In the genomic region with DNA sequence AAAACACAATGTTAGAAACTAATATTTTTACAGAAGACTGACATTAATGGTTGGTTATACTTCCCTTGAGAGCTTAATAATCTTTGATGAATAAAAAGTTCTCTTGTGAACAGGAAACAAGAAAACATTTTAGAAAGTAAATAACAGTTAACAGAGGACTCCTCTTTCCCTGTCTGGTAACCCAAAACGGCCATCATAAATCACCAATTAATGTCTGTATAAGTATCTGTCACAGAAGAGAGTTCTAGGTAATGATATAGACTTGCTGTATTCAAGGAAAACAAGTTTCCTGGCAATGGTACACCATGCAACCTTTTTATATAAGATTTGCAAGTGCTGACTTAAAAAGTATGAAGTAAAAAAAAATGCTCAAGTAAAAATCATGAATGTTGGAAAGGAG, we compare ENCODE assay signal across 18 cellular contexts.
A peak's percentile ranks its signal among the peaks of the same experiment; 100 is the strongest.
DNase-seq lines count a peak whose midpoint lies in the region; TF ChIP-seq lines count a peak whose summit lies in the region.
"Had no signal": no experiment of that assay in that cellular context is flagged by ENCODE, and none has a peak within 500 bp of the region (broad histone marks: within the 10 kb centered on the region; RNA-seq: fewer than 3 reads in every experiment).

No MANE protein-coding gene starts in this region.

- no peaks in the 10 kb centered on the region for H3K36me3 ChIP-seq in sigmoid colon
- H3K36me3 ChIP-seq: BLaER1 treated with 17β-estradiol and CSF1 and Interleukin-3, amounts not matched to agents 10 nM and 100 nM had no signal

- no peaks in the 10 kb centered on the region for H3K4me1 ChIP-seq in sigmoid colon
- H3K4me1 ChIP-seq: BLaER1 treated with 17β-estradiol and CSF1 and Interleukin-3, amounts not matched to agents 10 nM and 100 nM had no signal

- no peak for TF ChIP-seq EP300 in sigmoid colon (IDR thresholded peaks at IDR 0.05)

- TF ChIP-seq CTCF in sigmoid colon (IDR thresholded peaks at IDR 0.05) = no peak

- peaks cover 0 to 2% (median 0%) of the 10 kb centered on the region in 3 donors for H3K27me3 ChIP-seq in sigmoid colon
- H3K27me3 ChIP-seq: BLaER1 treated with 17β-estradiol and CSF1 and Interleukin-3, amounts not matched to agents 10 nM and 100 nM had no signal

- CTCF ChIA-PET in HEK293T (lab: Yijun Ruan, JAX) = no interaction called here

- intact Hi-C loops in sigmoid colon (cut with DNase I) = no loop called here

- POLR2A ChIA-PET in HEK293T (lab: Yijun Ruan, JAX) = no interaction called here

- H3K4me3 ChIP-seq in sigmoid colon = no peak overlapping the region
- H3K4me3 ChIP-seq: BLaER1 treated with 17β-estradiol and CSF1 and Interleukin-3, amounts not matched to agents 10 nM and 100 nM had no signal

- no peak overlapping the region for H3K27ac ChIP-seq in sigmoid colon
- H3K27ac ChIP-seq: BLaER1 treated with 17β-estradiol and CSF1 and Interleukin-3, amounts not matched to agents 10 nM and 100 nM had no signal

- TF ChIP-seq POLR2A in sigmoid colon (IDR thresholded peaks at IDR 0.05) = no peak

- WGBS in sigmoid colon, 2 donors = 29 to 48% methylated on average over 1 of the region's 1 CpG

- DNase-seq in NCI-H146 (lab: John Stamatoyannopoulos, UW) = peak; percentile 47
- DNase-seq in NCI-H146 treated with DMSO at 0.1 percent for 48 hours (lab: John Stamatoyannopoulos, UW; ENCODE audit: unreplicated experiment) = no peak
- DNase-seq in HEK293T (ENCODE audit: extremely low spot score) = no peak
- DNase-seq in NCI-H2227 (lab: John Stamatoyannopoulos, UW; ENCODE audit: unreplicated experiment) = peak; percentile 56
- peak; percentile 77 for DNase-seq in left kidney (ENCODE audit: low read depth, low spot score)
- DNase-seq in SHP77 treated with DMSO at 0.1 percent for 48 hours (lab: John Stamatoyannopoulos, UW) = no peak
- no peak for DNase-seq in sigmoid colon
- DNase-seq: 8988T; ACHN; Calu3; CD4-positive, CD25-positive, alpha-beta regulatory T cell; DMS 273 treated with DMSO at 0.1 percent for 48 hours; DMS79 treated with DMSO at 0.1 percent for 48 hours; EL; GOT3; H9; IMR-90 had no signal

- no peaks in the 10 kb centered on the region for H3K9me3 ChIP-seq in sigmoid colon
- H3K9me3 ChIP-seq: BLaER1 treated with 17β-estradiol and CSF1 and Interleukin-3, amounts not matched to agents 10 nM and 100 nM had no signal

TF ChIP-seq in HEK293T, 16 proteins besides CTCF, POLR2A, EP300 and RAD21:
- TF ChIP-seq, protein P1, sequence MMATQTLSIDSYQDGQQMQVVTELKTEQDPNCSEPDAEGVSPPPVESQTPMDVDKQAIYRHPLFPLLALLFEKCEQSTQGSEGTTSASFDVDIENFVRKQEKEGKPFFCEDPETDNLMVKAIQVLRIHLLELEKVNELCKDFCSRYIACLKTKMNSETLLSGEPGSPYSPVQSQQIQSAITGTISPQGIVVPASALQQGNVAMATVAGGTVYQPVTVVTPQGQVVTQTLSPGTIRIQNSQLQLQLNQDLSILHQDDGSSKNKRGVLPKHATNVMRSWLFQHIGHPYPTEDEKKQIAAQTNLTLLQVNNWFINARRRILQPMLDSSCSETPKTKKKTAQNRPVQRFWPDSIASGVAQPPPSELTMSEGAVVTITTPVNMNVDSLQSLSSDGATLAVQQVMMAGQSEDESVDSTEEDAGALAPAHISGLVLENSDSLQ (IDR thresholded peaks at IDR 0.05) = peak; percentile 73
- no peak for TF ChIP-seq CTBP1 (IDR thresholded peaks at IDR 0.05; ENCODE audit: borderline replicate concordance)

Comparison
In these comparisons a context has a peak if more than half of its experiments do, and no peak if none do; other contexts are left out.
1. DNase-seq: peak in NCI-H146 (single experiment), NCI-H2227 (single experiment) and left kidney (single experiment); none in NCI-H146 treated with DMSO at 0.1 percent for 48 hours (single experiment), HEK293T (single experiment), SHP77 treated with DMSO at 0.1 percent for 48 hours (single experiment) and sigmoid colon (single experiment).